In genomic region chr16:588889-589657, GRCh38 we compare ENCODE assay signal across 8 cellular contexts. TPM values are rescaled to one million over a fixed set of nuclear protein-coding genes. Genes with fewer than 3 reads are reported as not detected.
DNase-seq lines count a peak whose midpoint lies in the region; TF ChIP-seq lines count a peak whose summit lies in the region.

No MANE protein-coding gene starts in this region.

- no peaks in the 10 kb centered on the region for H3K4me1 ChIP-seq in ES-I3 (ENCODE audit: insufficient read depth, low read length)

- H3F3A ChIP-seq in neural cell (ENCODE audit: insufficient read depth, low read length, poor library complexity, severe bottlenecking): no peaks in the 10 kb centered on the region

- H3K27ac ChIP-seq in neural cell (ENCODE audit: low read length): peak overlapping the region; percentile 95

- H2AFZ ChIP-seq in neural cell (ENCODE audit: low read depth, low read length): peak overlapping the region; percentile 89

- no peaks in the 10 kb centered on the region for H3K27me3 Mint-ChIP-seq in stimulated activated naive CD8-positive, alpha-beta T cell treated with anti-CD3 and anti-CD28 coated beads, Interleukin-15, Interleukin-2, amounts not matched to agents 100 ng/mL and 50 ng/mL, for 24 hours

- H3K4me3 ChIP-seq in H7 (ENCODE audit: insufficient read depth, low read depth, low read length) (peak overlapping the region; percentile 87), neural cell (ENCODE audit: low read length) (peak overlapping the region; percentile 97)

- H3K9me3 ChIP-seq in ES-I3 (ENCODE audit: control insufficient read depth, insufficient read depth, low read length): no peaks in the 10 kb centered on the region
- no peaks in the 10 kb centered on the region for H3K9me3 ChIP-seq in neural cell (ENCODE audit: low read length)

- peaks cover 7% of the 10 kb centered on the region for H3K36me3 Mint-ChIP-seq in stimulated activated naive CD8-positive, alpha-beta T cell treated with anti-CD3 and anti-CD28 coated beads, Interleukin-15, Interleukin-2, amounts not matched to agents 100 ng/mL and 50 ng/mL, for 24 hours (ENCODE audit: low read depth)

- H3K27me3 ChIP-seq in H7 (ENCODE audit: control insufficient read depth, insufficient read depth, low read length) (peaks cover 14% of the 10 kb centered on the region), neural cell (ENCODE audit: insufficient read depth, low read depth, low read length) (no peaks in the 10 kb centered on the region)

- peaks cover 23% of the 10 kb centered on the region for H3K4me1 Mint-ChIP-seq in stimulated activated naive CD8-positive, alpha-beta T cell treated with anti-CD3 and anti-CD28 coated beads, Interleukin-15, Interleukin-2, amounts not matched to agents 100 ng/mL and 50 ng/mL, for 24 hours (ENCODE audit: low read depth)

- peak; percentile 23 for TF ChIP-seq CTCF in neural cell (IDR thresholded peaks at IDR 0.05; ENCODE audit: poor library complexity, severe bottlenecking)

- TF ChIP-seq POLR2A in Raji (IDR thresholded peaks at IDR 0.05; ENCODE audit: insufficient read depth, low read depth, low read length): peak; percentile 87

- peak; percentile 99 for DNase-seq in H7
- DNase-seq in M059J (ENCODE audit: low read depth): peak; percentile 88
- DNase-seq in activated effector memory CD4-positive, alpha-beta T cell treated with anti-CD3 and anti-CD28 coated beads, Interleukin-2, amount 50 U/mL, for 16 hours: peak; percentile 99
- DNase-seq in fibroblast of the conjunctiva (ENCODE audit: low read depth): peak; percentile 90

- H3K79me2 ChIP-seq in neural cell (replicated peaks; ENCODE audit: insufficient read depth, low read length): peaks cover 21% of the 10 kb centered on the region

- no peaks in the 10 kb centered on the region for H3K9me2 ChIP-seq in neural cell (ENCODE audit: insufficient read depth, low read length)

- no peaks in the 10 kb centered on the region; the same call in 1 of the 2 replicates for H3K36me3 ChIP-seq in ES-I3 (ENCODE audit: insufficient read depth, low read length)
- no peaks in the 10 kb centered on the region; the same call in none of the 2 replicates for H3K36me3 ChIP-seq in H7 (replicated peaks; ENCODE audit: control insufficient read depth, insufficient read depth, low read length)
- H3K36me3 ChIP-seq in neural cell (ENCODE audit: insufficient read depth, low read length): no peaks in the 10 kb centered on the region

- peak; percentile 53 for TF ChIP-seq EP300 in neural cell (conservative IDR thresholded peaks at IDR 0.05; ENCODE audit: poor library complexity, severe bottlenecking)

- peak overlapping the region; percentile 99 for H3K9ac ChIP-seq in ES-I3 (ENCODE audit: low read depth, low read length)
- peak overlapping the region; percentile 92 for H3K9ac ChIP-seq in neural cell (ENCODE audit: low read length)

- H3K4me3 Mint-ChIP-seq in stimulated activated naive CD8-positive, alpha-beta T cell treated with anti-CD3 and anti-CD28 coated beads, Interleukin-15, Interleukin-2, amounts not matched to agents 100 ng/mL and 50 ng/mL, for 24 hours: peak overlapping the region; percentile 91

- H3K27ac Mint-ChIP-seq in stimulated activated naive CD8-positive, alpha-beta T cell treated with anti-CD3 and anti-CD28 coated beads, Interleukin-15, Interleukin-2, amounts not matched to agents 100 ng/mL and 50 ng/mL, for 24 hours: peak overlapping the region; percentile 98

- TF ChIP-seq RAD21 in neural cell (conservative IDR thresholded peaks at IDR 0.05): peak; percentile 26

- peak overlapping the region; percentile 51 for H3K4me2 ChIP-seq in neural cell (ENCODE audit: low read length)

- no peaks in the 10 kb centered on the region for H3K9me3 Mint-ChIP-seq in stimulated activated naive CD8-positive, alpha-beta T cell treated with anti-CD3 and anti-CD28 coated beads, Interleukin-15, Interleukin-2, amounts not matched to agents 100 ng/mL and 50 ng/mL, for 24 hours

- peaks cover 4% of the 10 kb centered on the region for H4K20me1 ChIP-seq in neural cell (ENCODE audit: insufficient read depth)

TF ChIP-seq in neural cell, 6 proteins besides CTCF, POLR2A, EP300 and RAD21:
- TF ChIP-seq REST (IDR thresholded peaks at IDR 0.05; ENCODE audit: borderline replicate concordance) (no peak), POLR2AphosphoS5 (IDR thresholded peaks at IDR 0.05) (peak; percentile 71), MXI1 (conservative IDR thresholded peaks at IDR 0.05; ENCODE audit: poor library complexity, severe bottlenecking) (peak; percentile 90), TAF1 (IDR thresholded peaks at IDR 0.05; ENCODE audit: low read depth) (no peak), SMC3 (conservative IDR thresholded peaks at IDR 0.05; ENCODE audit: poor library complexity) (peak; percentile 46), EZH2 (IDR thresholded peaks at IDR 0.05; ENCODE audit: borderline replicate concordance, insufficient read depth, low read length, poor library complexity, severe bottlenecking) (no peak)

RNA-seq across cellular contexts. Expression of gene RAB40C, which starts 0.8 kb away (rescaled TPM):
- total RNA-seq in H7 (2014; rRNA removed; shearing (Covaris generic)): 26.3 and 26.4 TPM in 2 replicates
- 15.2 and 16.8 TPM in 2 replicates for total RNA-seq in M059J (2014; rRNA removed; shearing (Covaris generic))
- polyA plus RNA-seq in neural cell: 40.7 and 44.5 TPM in 2 replicates
- polyA minus RNA-seq in neural cell: 24.3 and 35.5 TPM in 2 replicates

RNA-seq across cellular contexts. Expression of gene PIGQ, which starts 19.3 kb away (rescaled TPM):
- total RNA-seq in H7 (2014; rRNA removed; shearing (Covaris generic)): 42.2 and 44.6 TPM in 2 replicates
- total RNA-seq in M059J (2014; rRNA removed; shearing (Covaris generic)): 35.9 and 43.8 TPM in 2 replicates
- 69.2 and 78.8 TPM in 2 replicates for polyA plus RNA-seq in neural cell
- polyA minus RNA-seq in neural cell: 29.6 and 39.7 TPM in 2 replicates

RNA-seq across cellular contexts. Expression of gene NHLRC4, which starts 22.3 kb away (rescaled TPM):
- 1.1 TPM in 2 replicates for total RNA-seq in H7 (2014; rRNA removed; shearing (Covaris generic))
- total RNA-seq in M059J (2014; rRNA removed; shearing (Covaris generic)): 0.12 TPM in 1 of 2 replicates, not detected in the other
- polyA plus RNA-seq in neural cell: not detected in 2 replicates
- not detected in 2 replicates for polyA minus RNA-seq in neural cell

RNA-seq across cellular contexts. Expression of gene PRR35, which starts 28.9 kb away (rescaled TPM):
- total RNA-seq in H7 (2014; rRNA removed; shearing (Covaris generic)): 0.28 and 0.85 TPM in 2 replicates
- not detected in 2 replicates for total RNA-seq in M059J (2014; rRNA removed; shearing (Covaris generic))
- not detected in 2 replicates for polyA plus RNA-seq in neural cell
- not detected in 2 replicates for polyA minus RNA-seq in neural cell

RNA-seq across cellular contexts. Expression of gene WFIKKN1, which starts 41.7 kb away (rescaled TPM):
- 4.5 and 5.5 TPM in 2 replicates for total RNA-seq in H7 (2014; rRNA removed; shearing (Covaris generic))
- total RNA-seq in M059J (2014; rRNA removed; shearing (Covaris generic)): 0.62 and 2.9 TPM in 2 replicates
- 0.43 and 1.1 TPM in 2 replicates for polyA plus RNA-seq in neural cell
- polyA minus RNA-seq in neural cell: 0.81 and 1.2 TPM in 2 replicates

Comparison
In these comparisons a context has a peak if more than half of its experiments do, and no peak if none do; other contexts are left out.
1. Peak in every context shown above with its lines: DNase-seq, H3K4me3 ChIP-seq and H3K27ac ChIP-seq.